Comparison of ENCODE assay signal across 33 cellular contexts in the genomic region with DNA sequence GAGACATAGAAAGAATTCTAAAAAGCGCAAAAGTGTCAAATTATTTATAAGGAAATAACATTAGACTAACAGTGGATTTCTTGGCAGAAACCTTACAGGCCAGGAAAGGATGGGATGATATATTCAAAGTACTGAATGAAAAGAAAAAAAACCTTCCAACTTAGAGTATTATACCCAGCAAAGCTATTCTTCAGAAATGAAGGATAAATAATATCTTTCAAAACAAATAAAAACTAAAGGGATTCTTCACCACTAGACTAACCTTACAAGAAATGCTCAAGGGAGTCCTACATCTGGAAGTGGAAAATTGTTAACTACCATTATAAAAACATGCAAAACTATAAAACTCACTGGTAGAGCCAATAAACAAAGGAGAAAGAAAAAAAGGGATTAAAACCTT.
"Had no signal": no experiment of that assay in that cellular context is flagged by ENCODE, and none has a peak within 500 bp of the region (broad histone marks: within the 10 kb centered on the region; RNA-seq: fewer than 3 reads in every experiment).

No MANE protein-coding gene starts in this region.

- H3K27ac ChIP-seq: adrenal gland, ascending aorta, body of pancreas, brain microvascular endothelial cell, breast epithelium, cardiac muscle cell had no signal

- H3K36me3 ChIP-seq: adrenal gland, ascending aorta, brain microvascular endothelial cell, breast epithelium, cardiac muscle cell had no signal

- ATAC-seq: activated naive CD4-positive, alpha-beta T cell treated with anti-CD3 and anti-CD28 coated beads, Interleukin-2, amount 50 U/mL, for 72 hours; activated naive CD8-positive, alpha-beta T cell treated with anti-CD3 and anti-CD28 coated beads, Interleukin-2, amount 50 U/mL, for 24 hours; activated T-cell treated with anti-CD3 and anti-CD28 coated beads, Interleukin-2, amount 50 U/mL, for 4 hours; activated T-cell treated with anti-CD3 and anti-CD28 coated beads, Interleukin-2, amount 50 U/mL, for 72 hours; activated T-helper 17 cell treated with anti-CD3 and anti-CD28 coated beads, Interleukin-2, amount 50 U/mL, for 72 hours; body of pancreas had no signal

- H3K4me1 ChIP-seq: adrenal gland, ascending aorta, body of pancreas, breast epithelium had no signal

- H3K4me3 ChIP-seq: adrenal gland, ascending aorta, body of pancreas, breast epithelium, cardiac muscle cell had no signal

- FAIRE-seq: astrocyte, bronchial epithelial cell had no signal

- H3K27me3 ChIP-seq: adrenal gland, ascending aorta, body of pancreas, brain microvascular endothelial cell, breast epithelium, cardiac muscle cell had no signal

- DNase-seq: activated effector memory CD4-positive, alpha-beta T cell treated with anti-CD3 and anti-CD28 coated beads, Interleukin-2, amount 50 U/mL, for 16 hours; activated effector memory CD4-positive, alpha-beta T cell treated with Interleukin-2 at 50 U/mL for 16 hours; activated gamma-delta T cell; activated gamma-delta T cell treated with Interleukin-2 at 50 U/mL for 16 hours; activated naive CD4-positive, alpha-beta T cell; activated naive CD4-positive, alpha-beta T cell treated with anti-CD3 and anti-CD28 coated beads for 36 hours; activated naive CD4-positive, alpha-beta T cell treated with anti-CD3 and anti-CD28 coated beads, Interleukin-2, amount 10 ng/mL, durations not matched to agents 7 days and 5 days; activated naive CD4-positive, alpha-beta T cell treated with anti-CD3 and anti-CD28 coated beads, Interleukin-2, amount 50 U/mL, for 16 hours; activated naive CD4-positive, alpha-beta T cell treated with Interleukin-2 at 50 U/mL for 16 hours; activated naive CD8-positive, alpha-beta T cell treated with anti-CD3 and anti-CD28 coated beads for 36 hours; activated naive CD8-positive, alpha-beta T cell treated with anti-CD3 and anti-CD28 coated beads, Interleukin-2, amount 10 ng/mL, durations not matched to agents 7 days and 5 days; activated naive CD8-positive, alpha-beta T cell treated with anti-CD3 and anti-CD28 coated beads, Interleukin-2, amount 50 U/mL, for 24 hours; activated T-cell treated with anti-CD3 and anti-CD28 coated beads, Interleukin-2, amount 50 U/mL, for 24 hours; activated T-cell treated with anti-CD3 and anti-CD28 coated beads, Interleukin-2, amount 50 U/mL, for 4 hours; activated T-cell treated with anti-CD3 and anti-CD28 coated beads, Interleukin-2, amount 50 U/mL, for 48 hours; activated T-cell treated with anti-CD3 and anti-CD28 coated beads, Interleukin-2, amount 50 U/mL, for 72 hours; adrenal gland; amniotic stem cell; amygdala; anterior cingulate cortex; aorta; body of pancreas; brain microvascular endothelial cell; caudate nucleus; central memory CD4-positive, alpha-beta T cell; cerebellar nuclear complex had no signal
